Comparison of ENCODE assay signal across 10 cellular contexts in the genomic region with DNA sequence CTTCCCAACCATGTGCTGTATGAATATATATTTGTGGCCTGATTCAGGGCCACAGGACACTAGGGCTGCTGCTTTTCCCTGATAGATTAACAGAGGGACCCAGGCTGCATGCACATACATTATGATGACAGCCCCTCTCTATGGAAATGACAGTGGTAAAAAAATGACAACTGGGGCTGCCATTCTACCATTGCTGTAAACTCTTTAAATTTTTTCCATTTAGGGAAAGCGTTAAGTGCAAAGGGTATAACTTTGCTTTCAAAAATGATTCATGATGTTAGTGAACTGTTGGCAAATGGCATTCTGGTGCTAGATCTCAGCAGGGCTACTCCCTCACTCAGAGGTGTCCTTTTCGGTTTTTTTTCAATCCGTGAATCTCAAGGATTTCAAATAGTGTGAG. TPM values are rescaled to one million over a fixed set of nuclear protein-coding genes. Genes with fewer than 3 reads are reported as not detected.
DNase-seq lines count a peak whose midpoint lies in the region; ATAC-seq, FAIRE-seq and TF ChIP-seq lines count a peak whose summit lies in the region.
"Had no signal": no experiment of that assay in that cellular context is flagged by ENCODE, and none has a peak within 500 bp of the region (broad histone marks: within the 10 kb centered on the region; RNA-seq: fewer than 3 reads in every experiment).

No MANE protein-coding gene starts in this region.

- H3K9me3 ChIP-seq in kidney (ENCODE audit: control insufficient read depth in 1 of 2, low read length in 2 of 2) (no peaks in the 10 kb centered on the region), small intestine (ENCODE audit: control insufficient read depth, low read depth) (no peaks in the 10 kb centered on the region)

- WGBS in small intestine, 3 donors = 17 to 47% (median 28%) methylated on average over 3 of the region's 3 CpGs

- H3K4me3 ChIP-seq in HFF-Myc (replicated peaks; ENCODE audit: low read depth, low read length) (peak overlapping the region; percentile 73), brain microvascular endothelial cell (ENCODE audit: low read depth, low read length) (no peak overlapping the region), kidney (ENCODE audit: low read length in 2 of 2) (peak overlapping the region in 1 of 2 donors; percentile 67), small intestine (ENCODE audit: low read depth in 1 of 2, low read length in 2 of 2) (no peak overlapping the region)

- peak overlapping the region; percentile 45 to 76 for H3K9ac ChIP-seq in kidney (ENCODE audit: low read length in 2 of 2)

- TF ChIP-seq CTCF in HFF-Myc (IDR thresholded peaks at IDR 0.05; ENCODE audit: low read depth, low read length, missing control alignments) (no peak), brain microvascular endothelial cell (IDR thresholded peaks at IDR 0.05; ENCODE audit: low read depth, low read length, missing control alignments) (no peak), kidney (IDR thresholded peaks at IDR 0.05; ENCODE audit: borderline replicate concordance, extremely low read depth, insufficient read depth) (no peak)

- peaks cover 35 to 47% of the 10 kb centered on the region in 2 donors for H3K4me1 ChIP-seq in kidney (ENCODE audit: control insufficient read depth in 1 of 2, insufficient read depth in 1 of 2, low read depth in 1 of 2, low read length in 2 of 2)
- H3K4me1 ChIP-seq in small intestine (ENCODE audit: control insufficient read depth in 2 of 2, insufficient read depth in 1 of 2, low read depth in 1 of 2, low read length in 1 of 2) = peaks cover 3 to 12% of the 10 kb centered on the region in 2 donors

- DNase-seq in HFF-Myc (ENCODE audit: extremely low read depth, low read depth) (no peak), brain microvascular endothelial cell (no peak), kidney (no peak), small intestine (peak; percentile 31), cerebellum (ENCODE audit: low spot score) (no peak)
- DNase-seq: activated naive CD4-positive, alpha-beta T cell treated with anti-CD3 and anti-CD28 coated beads, Interleukin-2, amount 50 U/mL, for 16 hours; naive thymus-derived CD8-positive, alpha-beta T cell had no signal

- in situ Hi-C loops in brain microvascular endothelial cell (cut with HindIII; ENCODE audit: low pct_ligation_motif_present, low sequenced_read_pairs) = no loop called here

- intact Hi-C loops in kidney (cut with DNase I) = no loop called here

- H3K27me3 ChIP-seq in brain microvascular endothelial cell (replicated peaks) (no peaks in the 10 kb centered on the region), small intestine (ENCODE audit: control insufficient read depth in 2 of 2, insufficient read depth in 2 of 2, low read length in 2 of 2) (no peaks in the 10 kb centered on the region)

- H3K27ac ChIP-seq in brain microvascular endothelial cell (peak overlapping the region; percentile 42), kidney (ENCODE audit: low read depth in 2 of 2, low read length in 2 of 2) (peak overlapping the region; percentile 37 to 38), small intestine (ENCODE audit: low read depth in 1 of 2, low read length in 1 of 2) (peak overlapping the region; percentile 62 to 77)

- FAIRE-seq in kidney (lab: Jason Lieb, UNC) = no peak
- FAIRE-seq in small intestine (lab: Jason Lieb, UNC) = no peak

- no peak for TF ChIP-seq POLR2A in GM18505 (IDR thresholded peaks at IDR 0.05; ENCODE audit: borderline replicate concordance, extremely low read depth, insufficient read depth, insufficient read length)

- ATAC-seq in GM19324 (IDR thresholded peaks at IDR 0.05; ENCODE audit: low FRiP score, unreplicated experiment) (no peak), GM21447 (IDR thresholded peaks at IDR 0.05; ENCODE audit: unreplicated experiment) (no peak), GM18505 (IDR thresholded peaks at IDR 0.05; ENCODE audit: unreplicated experiment) (no peak)
- ATAC-seq: naive thymus-derived CD8-positive, alpha-beta T cell had no signal

- H3K36me3 ChIP-seq in brain microvascular endothelial cell (replicated peaks) (peaks cover 2% of the 10 kb centered on the region), kidney (ENCODE audit: control insufficient read depth in 1 of 2, insufficient read depth in 2 of 2, low read length in 2 of 2) (no peaks in the 10 kb centered on the region), small intestine (ENCODE audit: control insufficient read depth in 2 of 2, insufficient read depth in 2 of 2, low read length in 2 of 2) (no peaks in the 10 kb centered on the region)

RNA-seq across cellular contexts. Expression of a gene that starts 4.2 kb away (rescaled TPM):
- total RNA-seq in kidney (111 TPM), cerebellum (57.7 TPM)
- polyA plus RNA-seq in kidney (ENCODE audit: insufficient read depth, low read depth, low replicate concordance) (33.1 TPM), small intestine (10 to 100 TPM; 38.1 to 52.6 (median 45.6) TPM)
